Comparison of ENCODE assay signal across 11 cellular contexts in genomic region chr1:47996060-47996405, GRCh38. TPM values are rescaled to one million over a fixed set of nuclear protein-coding genes. Genes with fewer than 3 reads are reported as not detected.
DNase-seq lines count a peak whose midpoint lies in the region; ATAC-seq and TF ChIP-seq lines count a peak whose summit lies in the region.
"Had no signal": no experiment of that assay in that cellular context is flagged by ENCODE, and none has a peak within 500 bp of the region (broad histone marks: within the 10 kb centered on the region; RNA-seq: fewer than 3 reads in every experiment).

No MANE protein-coding gene starts in this region.

- ATAC-seq in HG03439 (IDR thresholded peaks at IDR 0.05; ENCODE audit: unreplicated experiment), result no peak

- H3K27me3 Mint-ChIP-seq in CD8-positive, alpha-beta memory T cell, result peaks cover 43 to 70% of the 10 kb centered on the region in 2 donors
- H3K27me3 Mint-ChIP-seq in glutamatergic neuron (ENCODE audit: unreplicated experiment), result peaks cover 14% of the 10 kb centered on the region

- H3K36me3 ChIP-seq in CD8-positive, alpha-beta memory T cell (ENCODE audit: insufficient read depth, low read length), result no peaks in the 10 kb centered on the region
- H3K36me3 ChIP-seq in SJSA1 (no peaks in the 10 kb centered on the region), osteoblast (ENCODE audit: insufficient read depth, low read length) (no peaks in the 10 kb centered on the region)

- H3K36me3 Mint-ChIP-seq in CD8-positive, alpha-beta memory T cell, result no peaks in the 10 kb centered on the region
- H3K36me3 Mint-ChIP-seq in glutamatergic neuron (ENCODE audit: unreplicated experiment), result peaks cover 6% of the 10 kb centered on the region

- H3K4me3 Mint-ChIP-seq in CD8-positive, alpha-beta memory T cell, result peak overlapping the region; percentile 10 to 90 (median 64)
- H3K4me3 Mint-ChIP-seq in glutamatergic neuron (ENCODE audit: unreplicated experiment), result peak overlapping the region; percentile 97

- H3K27ac ChIP-seq in CD8-positive, alpha-beta memory T cell (ENCODE audit: low read depth, low read length), result no peak overlapping the region
- H3K27ac ChIP-seq in SJSA1 (no peak overlapping the region), osteoblast (ENCODE audit: low read depth, low read length) (no peak overlapping the region)

- peaks cover 17% of the 10 kb centered on the region for H3K27me3 ChIP-seq in CD8-positive, alpha-beta memory T cell (ENCODE audit: insufficient read depth, low read length, poor library complexity, severe bottlenecking)
- peaks cover 16% of the 10 kb centered on the region for H3K27me3 ChIP-seq in SJSA1 (replicated peaks)
- peaks cover 49% of the 10 kb centered on the region for H3K27me3 ChIP-seq in osteoblast (ENCODE audit: insufficient read depth, low read length)

- no peak overlapping the region for H2AFZ ChIP-seq in osteoblast (ENCODE audit: low read length)

- POLR2A ChIA-PET in CD8-positive, alpha-beta memory T cell (lab: Charles Lee), result no interaction called here

- peaks cover 0 to 12% (median 5%) of the 10 kb centered on the region in 3 donors for H3K4me1 Mint-ChIP-seq in CD8-positive, alpha-beta memory T cell
- peaks cover 18% of the 10 kb centered on the region for H3K4me1 Mint-ChIP-seq in glutamatergic neuron (ENCODE audit: low read depth, unreplicated experiment)

- no peaks in the 10 kb centered on the region for H4K20me1 ChIP-seq in osteoblast (ENCODE audit: insufficient read depth, low read length)

- no peak overlapping the region for H3K4me3 ChIP-seq in CD8-positive, alpha-beta memory T cell (ENCODE audit: low read length)
- H3K4me3 ChIP-seq in SJSA1 (peak overlapping the region; percentile 48), osteoblast (ENCODE audit: insufficient read depth, low read length) (no peak overlapping the region)

- no peak overlapping the region for H3K4me2 ChIP-seq in osteoblast (ENCODE audit: insufficient read depth, low read length)

- no peaks in the 10 kb centered on the region for H3K9me3 Mint-ChIP-seq in CD8-positive, alpha-beta memory T cell
- no peaks in the 10 kb centered on the region for H3K9me3 Mint-ChIP-seq in glutamatergic neuron (ENCODE audit: unreplicated experiment)

- H3K79me2 ChIP-seq in osteoblast (ENCODE audit: insufficient read depth, low read length), result no peaks in the 10 kb centered on the region

- no peak overlapping the region for H3K27ac Mint-ChIP-seq in CD8-positive, alpha-beta memory T cell
- peak overlapping the region; percentile 34 for H3K27ac Mint-ChIP-seq in glutamatergic neuron (ENCODE audit: unreplicated experiment)

- no peaks in the 10 kb centered on the region for H3K4me1 ChIP-seq in CD8-positive, alpha-beta memory T cell (ENCODE audit: insufficient read depth, low read length)
- H3K4me1 ChIP-seq in SJSA1 (replicated peaks) (peaks cover 16% of the 10 kb centered on the region), osteoblast (ENCODE audit: insufficient read depth, low read length) (peaks cover 6% of the 10 kb centered on the region)

- CTCF ChIA-PET in CD8-positive, alpha-beta memory T cell (lab: Charles Lee), result no interaction called here

- DNase-seq in CD8-positive, alpha-beta memory T cell, result no peak
- no peak for DNase-seq in SJSA1 (ENCODE audit: low read depth in 1 of 2, low spot score in 2 of 2)
- DNase-seq in glutamatergic neuron, result no peak
- DNase-seq in osteoblast (ENCODE audit: insufficient read length, low spot score, missing footprints), result peak; percentile 84
- DNase-seq in retina, result no peak
- no peak for DNase-seq in NCI-H748 treated with DMSO at 0.1 percent for 48 hours (lab: John Stamatoyannopoulos, UW)
- DNase-seq in NCI-H2107 (lab: John Stamatoyannopoulos, UW), result no peak
- DNase-seq: NCI-H1694; stimulated activated CD4-positive, alpha-beta T cell treated with anti-CD3 and anti-CD28 coated beads, Interleukin-4, amount 100 ng/mL, for 1 hour had no signal

- H3K9me3 ChIP-seq in CD8-positive, alpha-beta memory T cell (ENCODE audit: low read length), result no peaks in the 10 kb centered on the region
- no peaks in the 10 kb centered on the region for H3K9me3 ChIP-seq in SJSA1 (replicated peaks)
- H3K9me3 ChIP-seq in osteoblast (ENCODE audit: low read depth, low read length), result no peaks in the 10 kb centered on the region

- TF ChIP-seq CTCF in glutamatergic neuron (IDR thresholded peaks at IDR 0.05; ENCODE audit: partially characterized antibody, unreplicated experiment), result no peak
- TF ChIP-seq CTCF in osteoblast (IDR thresholded peaks at IDR 0.05; ENCODE audit: extremely low read depth, low read depth, low read length), result no peak

RNA-seq across cellular contexts. Expression of gene TRABD2B, which starts 1.2 kb away (rescaled TPM):
- total RNA-seq in CD8-positive, alpha-beta memory T cell, result not detected
- polyA plus RNA-seq in CD8-positive, alpha-beta memory T cell, result not detected
- 0.16 and 0.75 TPM in 2 replicates for total RNA-seq in SJSA1 (2014; rRNA removed; shearing (Covaris generic))
- 0.64 TPM for total RNA-seq in glutamatergic neuron (ENCODE audit: unreplicated experiment)
- total RNA-seq in osteoblast, result under 0.01 TPM in 2 replicates
- total RNA-seq: T-helper 1 cell treated with Interleukin-12 subunit alpha and Interleukin-12 subunit beta and Interleukin-4 antibody, amounts not matched to agents 30 ng/mL and 1 ng/mL, for 36 hours had no signal
